In the genomic region with DNA sequence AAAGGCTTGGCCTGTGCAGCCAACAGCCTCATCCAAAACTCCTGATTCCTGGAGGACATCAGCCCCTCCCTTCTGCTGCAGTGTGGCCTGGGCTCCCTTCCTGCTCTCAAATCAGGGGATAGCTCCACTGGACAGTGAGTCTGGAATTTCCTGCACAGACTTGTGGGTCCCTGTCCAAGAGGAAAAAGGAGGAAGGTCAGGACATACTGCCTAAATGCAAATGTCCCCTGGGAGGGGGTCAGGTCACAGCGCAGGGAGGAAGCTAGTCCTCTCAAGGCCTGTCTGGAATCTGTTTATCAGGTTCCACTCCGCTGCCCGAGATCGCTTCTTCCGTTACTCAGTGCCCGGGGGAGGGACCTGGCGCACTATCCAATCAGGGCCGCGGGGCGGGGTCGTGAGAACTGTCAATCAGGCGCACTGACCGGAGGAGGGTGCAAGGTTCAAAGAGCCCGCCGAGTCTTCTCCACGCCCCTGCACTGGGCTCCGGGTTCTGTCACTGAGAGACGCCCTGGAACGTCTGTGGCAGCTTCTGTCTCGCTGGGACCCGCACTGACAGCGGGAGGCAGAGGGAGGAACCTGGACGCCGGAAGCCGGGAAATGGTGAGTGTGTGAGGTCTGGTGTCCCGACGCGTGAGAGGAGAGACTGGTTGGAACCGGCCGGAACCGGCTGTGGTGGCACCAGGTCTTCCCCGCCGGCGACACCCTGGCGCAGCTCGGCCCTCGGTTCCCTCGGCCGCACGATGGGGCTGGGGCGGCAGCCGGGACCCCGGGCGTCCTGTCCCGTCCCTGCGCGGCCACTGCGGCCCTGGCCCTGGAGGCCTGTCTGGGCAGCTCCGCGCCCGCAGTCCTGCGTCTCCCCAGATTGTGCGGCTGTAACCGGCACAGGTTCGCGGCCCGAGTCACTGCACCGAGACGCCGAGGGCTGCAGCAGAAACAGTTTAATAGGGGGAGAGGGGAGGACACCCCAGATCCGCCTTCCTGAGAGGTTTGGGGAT, we compare ENCODE assay signal across 8 cellular contexts. TPM values are rescaled to one million over a fixed set of nuclear protein-coding genes. Genes with fewer than 3 reads are reported as not detected.
DNase-seq lines count a peak whose midpoint lies in the region; FAIRE-seq and TF ChIP-seq lines count a peak whose summit lies in the region.

ZNF441 (plus strand) TSS at position 404 of the 995 bp plus-strand sequence; CDS start at position 598, 194 bp downstream.

- H3K9ac ChIP-seq in stomach smooth muscle (ENCODE audit: low read length in 2 of 2): peak within 1 kb of the TSS; percentile 92 to 96

- H3K27me3 ChIP-seq in SJCRH30 (no peaks in the 10 kb centered on the region), neuron (ENCODE audit: insufficient read depth, low read length) (no peaks in the 10 kb centered on the region), stomach smooth muscle (ENCODE audit: control insufficient read depth in 1 of 2, insufficient read depth in 2 of 2, low read length in 2 of 2) (no peaks in the 10 kb centered on the region)

- peak; percentile 75 for TF ChIP-seq POLR2A in H54 (IDR thresholded peaks at IDR 0.05; ENCODE audit: low read depth, low read length)

- no peak within 1 kb of the TSS for H2AFZ ChIP-seq in neuron (ENCODE audit: low read depth, low read length)

- H3K27ac ChIP-seq in SJCRH30 (peak within 1 kb of the TSS; percentile 59), stomach smooth muscle (ENCODE audit: low read length) (peak within 1 kb of the TSS; percentile 97)

- DNase-seq in EL (peak; percentile 96), H54 (ENCODE audit: insufficient read length, low spot score) (peak; percentile 82), M059J (ENCODE audit: low read depth) (peak; percentile 94), SJCRH30 (peak; percentile 98), foreskin melanocyte (peak; percentile 90)
- peak; percentile 79 to 92 (median 86) for DNase-seq in activated naive CD4-positive, alpha-beta T cell (lab: John Stamatoyannopoulos, UW)

- peaks cover 3% of the 10 kb centered on the region; the same call in 1 of the 2 replicates for H3K4me1 ChIP-seq in SJCRH30
- H3K4me1 ChIP-seq in neuron (ENCODE audit: insufficient read depth, low read length): peaks cover 12% of the 10 kb centered on the region
- peaks cover 12% of the 10 kb centered on the region for H3K4me1 ChIP-seq in stomach smooth muscle (ENCODE audit: control insufficient read depth, insufficient read depth, low read length)

- H3K4me3 ChIP-seq in SJCRH30 (peak within 1 kb of the TSS; percentile 79), neuron (ENCODE audit: low read length) (peak within 1 kb of the TSS; percentile 86), stomach smooth muscle (ENCODE audit: low read length in 2 of 2) (peak within 1 kb of the TSS; percentile 86 to 91)

- peak; percentile 95 for FAIRE-seq in H54 (lab: Jason Lieb, UNC)

- H3K9me3 ChIP-seq in SJCRH30 (replicated peaks) (no peaks in the 10 kb centered on the region; the same call in 1 of the 2 replicates), neuron (ENCODE audit: low read length) (peaks cover 13% of the 10 kb centered on the region), stomach smooth muscle (ENCODE audit: control insufficient read depth in 2 of 2, low read length in 2 of 2) (no peaks in the 10 kb centered on the region)

- H3K36me3 ChIP-seq in SJCRH30 (no peaks in the 10 kb centered on the region), neuron (ENCODE audit: insufficient read depth, low read length) (peaks cover 9% of the 10 kb centered on the region), stomach smooth muscle (ENCODE audit: control insufficient read depth in 2 of 2, insufficient read depth in 2 of 2, low read length in 2 of 2) (no peaks in the 10 kb centered on the region)

RNA-seq across cellular contexts. Expression of gene ZNF441, which starts in this region (rescaled TPM):
- total RNA-seq in M059J (2014; rRNA removed; shearing (Covaris generic)): 3.9 and 4.8 TPM in 2 replicates
- total RNA-seq in SJCRH30 (2014; rRNA removed; shearing (Covaris generic)): 6.0 and 6.2 TPM in 2 replicates

Comparison
In these comparisons a context has a peak if more than half of its experiments do, and no peak if none do; other contexts are left out.
1. Peak in every context shown above with its lines: DNase-seq, H3K4me3 ChIP-seq and H3K27ac ChIP-seq.